40 cellular contexts compared by ENCODE assay signal in genomic region chr1:72693899-72694298, GRCh38.
"Had no signal": no experiment of that assay in that cellular context is flagged by ENCODE, and none has a peak within 500 bp of the region (broad histone marks: within the 10 kb centered on the region; RNA-seq: fewer than 3 reads in every experiment).

No MANE protein-coding gene starts in this region.

- H3K4me1 Mint-ChIP-seq: activated naive CD4-positive, alpha-beta T cell treated with anti-CD3 and anti-CD28 coated beads, Interleukin-2, amount 10 ng/mL, durations not matched to agents 7 days and 5 days; activated naive CD4-positive, alpha-beta T cell treated with anti-CD3 and anti-CD28 coated beads, Interleukin-2, amount 50 U/mL, for 24 hours; activated naive CD8-positive, alpha-beta T cell treated with anti-CD3 and anti-CD28 coated beads for 36 hours; activated naive CD8-positive, alpha-beta T cell treated with anti-CD3 and anti-CD28 coated beads, Interleukin-2, amount 10 ng/mL, durations not matched to agents 7 days and 5 days; activated naive CD8-positive, alpha-beta T cell treated with anti-CD3 and anti-CD28 coated beads, Interleukin-2, amount 50 U/mL, for 24 hours; activated T-helper 17 cell treated with anti-CD3 and anti-CD28 coated beads, Interleukin-2, amount 50 U/mL, for 72 hours; brain; central memory CD8-positive, alpha-beta T cell had no signal

- H3K36me3 ChIP-seq: adrenal gland, ascending aorta, brain microvascular endothelial cell, breast epithelium, cardiac muscle cell had no signal

- H3K27me3 ChIP-seq: adrenal gland, ascending aorta, body of pancreas, brain microvascular endothelial cell, breast epithelium, cardiac muscle cell had no signal

- FAIRE-seq: astrocyte, bronchial epithelial cell had no signal

- H3K9me3 ChIP-seq: adrenal gland, body of pancreas had no signal

- H3K36me3 Mint-ChIP-seq: activated naive CD4-positive, alpha-beta T cell treated with anti-CD3 and anti-CD28 coated beads, Interleukin-2, amount 10 ng/mL, durations not matched to agents 7 days and 5 days; activated naive CD4-positive, alpha-beta T cell treated with anti-CD3 and anti-CD28 coated beads, Interleukin-2, amount 50 U/mL, for 24 hours; activated naive CD4-positive, alpha-beta T cell treated with anti-CD3 and anti-CD28 coated beads, Interleukin-2, amount 50 U/mL, for 72 hours; activated naive CD8-positive, alpha-beta T cell; activated naive CD8-positive, alpha-beta T cell treated with anti-CD3 and anti-CD28 coated beads for 36 hours; activated naive CD8-positive, alpha-beta T cell treated with anti-CD3 and anti-CD28 coated beads, Interleukin-2, amount 10 ng/mL, durations not matched to agents 7 days and 5 days; brain had no signal

- H3K4me3 ChIP-seq: adrenal gland, ascending aorta, body of pancreas, breast epithelium, cardiac muscle cell had no signal

- H3K4me1 ChIP-seq: adrenal gland, ascending aorta, body of pancreas, breast epithelium had no signal

- H3K27ac Mint-ChIP-seq: activated naive CD4-positive, alpha-beta T cell treated with anti-CD3 and anti-CD28 coated beads for 36 hours; activated naive CD4-positive, alpha-beta T cell treated with anti-CD3 and anti-CD28 coated beads, Interleukin-2, amount 10 ng/mL, durations not matched to agents 7 days and 5 days; activated naive CD4-positive, alpha-beta T cell treated with anti-CD3 and anti-CD28 coated beads, Interleukin-2, amount 50 U/mL, for 24 hours; activated naive CD4-positive, alpha-beta T cell treated with anti-CD3 and anti-CD28 coated beads, Interleukin-2, amount 50 U/mL, for 72 hours; activated naive CD8-positive, alpha-beta T cell; activated naive CD8-positive, alpha-beta T cell treated with anti-CD3 and anti-CD28 coated beads for 36 hours; activated naive CD8-positive, alpha-beta T cell treated with anti-CD3 and anti-CD28 coated beads, Interleukin-2, amount 10 ng/mL, durations not matched to agents 7 days and 5 days; activated naive CD8-positive, alpha-beta T cell treated with anti-CD3 and anti-CD28 coated beads, Interleukin-2, amount 50 U/mL, for 24 hours; activated T-cell treated with anti-CD3 and anti-CD28 coated beads, Interleukin-2, amount 50 U/mL, for 24 hours; activated T-cell treated with anti-CD3 and anti-CD28 coated beads, Interleukin-2, amount 50 U/mL, for 72 hours; activated T-helper 1 cell treated with anti-CD3 and anti-CD28 coated beads, Interleukin-12 subunit alpha, Interleukin-12 subunit beta, Interleukin-2, Interleukin-4 antibody, amounts not matched to agents 30 ng/mL and 10 ng/mL and 1 ng/mL, durations not matched to agents 14 hours and 24 hours and 36 hours; activated T-helper 17 cell treated with anti-CD3 and anti-CD28 coated beads, Interleukin-2, amount 50 U/mL, for 72 hours; activated T-helper 2 cell treated with anti-CD3 and anti-CD28 coated beads, Interferon-gamma antibody, Interleukin-2, Interleukin-4, amounts not matched to agents 10 μg/mL and 5 μg/mL and 100 μg/mL, durations not matched to agents 14 hours and 24 hours and 36 hours; brain had no signal

- H3K9me3 Mint-ChIP-seq: activated naive CD4-positive, alpha-beta T cell treated with anti-CD3 and anti-CD28 coated beads for 36 hours; activated T-helper 1 cell treated with anti-CD3 and anti-CD28 coated beads, Interleukin-12 subunit alpha, Interleukin-12 subunit beta, Interleukin-2, Interleukin-4 antibody, amounts not matched to agents 30 ng/mL and 10 ng/mL and 1 ng/mL, durations not matched to agents 14 hours and 24 hours and 36 hours had no signal

- H3K27ac ChIP-seq: adrenal gland, ascending aorta, body of pancreas, brain microvascular endothelial cell, breast epithelium, cardiac muscle cell had no signal

- DNase-seq: activated effector memory CD4-positive, alpha-beta T cell treated with anti-CD3 and anti-CD28 coated beads, Interleukin-2, amount 50 U/mL, for 16 hours; activated effector memory CD4-positive, alpha-beta T cell treated with Interleukin-2 at 50 U/mL for 16 hours; activated gamma-delta T cell; activated gamma-delta T cell treated with Interleukin-2 at 50 U/mL for 16 hours; activated naive CD4-positive, alpha-beta T cell; activated naive CD4-positive, alpha-beta T cell treated with anti-CD3 and anti-CD28 coated beads for 36 hours; activated naive CD4-positive, alpha-beta T cell treated with anti-CD3 and anti-CD28 coated beads, Interleukin-2, amount 10 ng/mL, durations not matched to agents 7 days and 5 days; activated naive CD4-positive, alpha-beta T cell treated with anti-CD3 and anti-CD28 coated beads, Interleukin-2, amount 50 U/mL, for 16 hours; activated naive CD4-positive, alpha-beta T cell treated with Interleukin-2 at 50 U/mL for 16 hours; activated naive CD8-positive, alpha-beta T cell treated with anti-CD3 and anti-CD28 coated beads for 36 hours; activated naive CD8-positive, alpha-beta T cell treated with anti-CD3 and anti-CD28 coated beads, Interleukin-2, amount 10 ng/mL, durations not matched to agents 7 days and 5 days; activated naive CD8-positive, alpha-beta T cell treated with anti-CD3 and anti-CD28 coated beads, Interleukin-2, amount 50 U/mL, for 24 hours; activated T-cell treated with anti-CD3 and anti-CD28 coated beads, Interleukin-2, amount 50 U/mL, for 1 hour; activated T-cell treated with anti-CD3 and anti-CD28 coated beads, Interleukin-2, amount 50 U/mL, for 24 hours; activated T-cell treated with anti-CD3 and anti-CD28 coated beads, Interleukin-2, amount 50 U/mL, for 4 hours; activated T-cell treated with anti-CD3 and anti-CD28 coated beads, Interleukin-2, amount 50 U/mL, for 48 hours; activated T-cell treated with anti-CD3 and anti-CD28 coated beads, Interleukin-2, amount 50 U/mL, for 72 hours; adrenal gland; amniotic stem cell; amygdala; anterior cingulate cortex; aorta; body of pancreas; brain microvascular endothelial cell; caudate nucleus; central memory CD4-positive, alpha-beta T cell; cerebellar nuclear complex had no signal

- H3K4me3 Mint-ChIP-seq: activated naive CD4-positive, alpha-beta T cell treated with anti-CD3 and anti-CD28 coated beads for 36 hours; activated naive CD4-positive, alpha-beta T cell treated with anti-CD3 and anti-CD28 coated beads, Interleukin-2, amount 10 ng/mL, durations not matched to agents 7 days and 5 days; activated naive CD4-positive, alpha-beta T cell treated with anti-CD3 and anti-CD28 coated beads, Interleukin-2, amount 50 U/mL, for 24 hours; activated naive CD8-positive, alpha-beta T cell; activated naive CD8-positive, alpha-beta T cell treated with anti-CD3 and anti-CD28 coated beads for 36 hours; activated naive CD8-positive, alpha-beta T cell treated with anti-CD3 and anti-CD28 coated beads, Interleukin-2, amount 10 ng/mL, durations not matched to agents 7 days and 5 days; activated naive CD8-positive, alpha-beta T cell treated with anti-CD3 and anti-CD28 coated beads, Interleukin-2, amount 50 U/mL, for 24 hours; activated T-cell treated with anti-CD3 and anti-CD28 coated beads, Interleukin-2, amount 50 U/mL, for 24 hours; activated T-cell treated with anti-CD3 and anti-CD28 coated beads, Interleukin-2, amount 50 U/mL, for 4 hours; activated T-cell treated with anti-CD3 and anti-CD28 coated beads, Interleukin-2, amount 50 U/mL, for 72 hours; activated T-helper 1 cell treated with anti-CD3 and anti-CD28 coated beads, Interleukin-12 subunit alpha, Interleukin-12 subunit beta, Interleukin-2, Interleukin-4 antibody, amounts not matched to agents 30 ng/mL and 10 ng/mL and 1 ng/mL, durations not matched to agents 14 hours and 24 hours and 36 hours; activated T-helper 17 cell treated with anti-CD3 and anti-CD28 coated beads, Interleukin-2, amount 50 U/mL, for 72 hours; brain; central memory CD8-positive, alpha-beta T cell had no signal

- H3K27me3 Mint-ChIP-seq: activated naive CD4-positive, alpha-beta T cell treated with anti-CD3 and anti-CD28 coated beads, Interleukin-2, amount 10 ng/mL, durations not matched to agents 7 days and 5 days; activated naive CD4-positive, alpha-beta T cell treated with anti-CD3 and anti-CD28 coated beads, Interleukin-2, amount 50 U/mL, for 24 hours; activated naive CD8-positive, alpha-beta T cell; activated naive CD8-positive, alpha-beta T cell treated with anti-CD3 and anti-CD28 coated beads for 36 hours; activated naive CD8-positive, alpha-beta T cell treated with anti-CD3 and anti-CD28 coated beads, Interleukin-2, amount 10 ng/mL, durations not matched to agents 7 days and 5 days; activated naive CD8-positive, alpha-beta T cell treated with anti-CD3 and anti-CD28 coated beads, Interleukin-2, amount 50 U/mL, for 24 hours; activated T-cell treated with anti-CD3 and anti-CD28 coated beads, Interleukin-2, amount 50 U/mL, for 24 hours; activated T-helper 17 cell treated with anti-CD3 and anti-CD28 coated beads, Interleukin-2, amount 50 U/mL, for 72 hours; brain; central memory CD8-positive, alpha-beta T cell had no signal

- ATAC-seq: activated naive CD4-positive, alpha-beta T cell treated with anti-CD3 and anti-CD28 coated beads, Interleukin-2, amount 50 U/mL, for 72 hours; activated naive CD8-positive, alpha-beta T cell treated with anti-CD3 and anti-CD28 coated beads, Interleukin-2, amount 50 U/mL, for 24 hours; activated T-cell treated with anti-CD3 and anti-CD28 coated beads, Interleukin-2, amount 50 U/mL, for 4 hours; activated T-cell treated with anti-CD3 and anti-CD28 coated beads, Interleukin-2, amount 50 U/mL, for 72 hours; activated T-helper 17 cell treated with anti-CD3 and anti-CD28 coated beads, Interleukin-2, amount 50 U/mL, for 72 hours; body of pancreas had no signal
